1 cellular context compared by ENCODE assay signal in the genomic region with DNA sequence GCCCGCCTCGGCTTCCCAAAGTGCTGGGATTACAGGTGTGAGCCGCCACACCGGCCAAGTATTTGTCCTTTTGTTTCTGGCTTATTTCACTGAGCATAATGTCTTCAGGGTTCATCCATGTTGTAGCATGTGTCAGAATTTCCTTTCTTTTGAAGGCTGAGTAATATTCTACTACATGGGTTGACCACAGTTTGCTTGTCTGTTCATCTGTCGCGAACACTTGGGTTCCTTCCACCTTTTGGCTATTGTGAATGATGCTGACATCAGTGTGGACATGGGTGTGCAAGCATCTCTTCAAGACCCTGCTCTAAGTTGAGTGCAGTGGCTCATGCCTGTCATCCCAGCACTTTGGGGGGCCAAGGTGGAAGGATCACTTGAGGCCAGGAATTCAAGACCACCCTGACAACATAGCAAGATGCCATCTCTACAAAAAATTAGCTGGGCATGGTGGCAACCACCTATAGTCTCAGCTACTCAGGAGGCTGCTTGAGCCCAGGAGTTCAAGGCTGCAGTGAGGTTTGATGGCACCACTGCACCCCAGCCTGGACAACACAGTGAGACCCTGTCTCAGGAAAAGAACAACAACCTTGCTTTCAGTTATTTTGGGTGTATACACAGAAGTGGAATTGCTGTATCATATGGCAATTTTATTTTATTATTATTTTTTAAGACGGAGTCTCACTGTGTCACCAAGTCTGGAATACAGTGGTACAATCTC.
TF ChIP-seq lines count a peak whose summit lies in the region.

No MANE protein-coding gene starts in this region.

TF ChIP-seq in HepG2, 621 proteins besides CTCF, POLR2A, EP300 and RAD21:
- TF ChIP-seq, protein P1, sequence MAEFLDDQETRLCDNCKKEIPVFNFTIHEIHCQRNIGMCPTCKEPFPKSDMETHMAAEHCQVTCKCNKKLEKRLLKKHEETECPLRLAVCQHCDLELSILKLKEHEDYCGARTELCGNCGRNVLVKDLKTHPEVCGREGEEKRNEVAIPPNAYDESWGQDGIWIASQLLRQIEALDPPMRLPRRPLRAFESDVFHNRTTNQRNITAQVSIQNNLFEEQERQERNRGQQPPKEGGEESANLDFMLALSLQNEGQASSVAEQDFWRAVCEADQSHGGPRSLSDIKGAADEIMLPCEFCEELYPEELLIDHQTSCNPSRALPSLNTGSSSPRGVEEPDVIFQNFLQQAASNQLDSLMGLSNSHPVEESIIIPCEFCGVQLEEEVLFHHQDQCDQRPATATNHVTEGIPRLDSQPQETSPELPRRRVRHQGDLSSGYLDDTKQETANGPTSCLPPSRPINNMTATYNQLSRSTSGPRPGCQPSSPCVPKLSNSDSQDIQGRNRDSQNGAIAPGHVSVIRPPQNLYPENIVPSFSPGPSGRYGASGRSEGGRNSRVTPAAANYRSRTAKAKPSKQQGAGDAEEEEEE (CRISPR knock-in tag; IDR thresholded peaks at IDR 0.05; ENCODE audit: borderline replicate concordance), result no peak
- no peak for TF ChIP-seq MTERF4 (CRISPR knock-in tag; IDR thresholded peaks at IDR 0.05)
- TF ChIP-seq ZNF121 (CRISPR knock-in tag; IDR thresholded peaks at IDR 0.05), result peak; percentile 57; the same call in 1 of the 2 replicates
- TF ChIP-seq, protein P2, sequence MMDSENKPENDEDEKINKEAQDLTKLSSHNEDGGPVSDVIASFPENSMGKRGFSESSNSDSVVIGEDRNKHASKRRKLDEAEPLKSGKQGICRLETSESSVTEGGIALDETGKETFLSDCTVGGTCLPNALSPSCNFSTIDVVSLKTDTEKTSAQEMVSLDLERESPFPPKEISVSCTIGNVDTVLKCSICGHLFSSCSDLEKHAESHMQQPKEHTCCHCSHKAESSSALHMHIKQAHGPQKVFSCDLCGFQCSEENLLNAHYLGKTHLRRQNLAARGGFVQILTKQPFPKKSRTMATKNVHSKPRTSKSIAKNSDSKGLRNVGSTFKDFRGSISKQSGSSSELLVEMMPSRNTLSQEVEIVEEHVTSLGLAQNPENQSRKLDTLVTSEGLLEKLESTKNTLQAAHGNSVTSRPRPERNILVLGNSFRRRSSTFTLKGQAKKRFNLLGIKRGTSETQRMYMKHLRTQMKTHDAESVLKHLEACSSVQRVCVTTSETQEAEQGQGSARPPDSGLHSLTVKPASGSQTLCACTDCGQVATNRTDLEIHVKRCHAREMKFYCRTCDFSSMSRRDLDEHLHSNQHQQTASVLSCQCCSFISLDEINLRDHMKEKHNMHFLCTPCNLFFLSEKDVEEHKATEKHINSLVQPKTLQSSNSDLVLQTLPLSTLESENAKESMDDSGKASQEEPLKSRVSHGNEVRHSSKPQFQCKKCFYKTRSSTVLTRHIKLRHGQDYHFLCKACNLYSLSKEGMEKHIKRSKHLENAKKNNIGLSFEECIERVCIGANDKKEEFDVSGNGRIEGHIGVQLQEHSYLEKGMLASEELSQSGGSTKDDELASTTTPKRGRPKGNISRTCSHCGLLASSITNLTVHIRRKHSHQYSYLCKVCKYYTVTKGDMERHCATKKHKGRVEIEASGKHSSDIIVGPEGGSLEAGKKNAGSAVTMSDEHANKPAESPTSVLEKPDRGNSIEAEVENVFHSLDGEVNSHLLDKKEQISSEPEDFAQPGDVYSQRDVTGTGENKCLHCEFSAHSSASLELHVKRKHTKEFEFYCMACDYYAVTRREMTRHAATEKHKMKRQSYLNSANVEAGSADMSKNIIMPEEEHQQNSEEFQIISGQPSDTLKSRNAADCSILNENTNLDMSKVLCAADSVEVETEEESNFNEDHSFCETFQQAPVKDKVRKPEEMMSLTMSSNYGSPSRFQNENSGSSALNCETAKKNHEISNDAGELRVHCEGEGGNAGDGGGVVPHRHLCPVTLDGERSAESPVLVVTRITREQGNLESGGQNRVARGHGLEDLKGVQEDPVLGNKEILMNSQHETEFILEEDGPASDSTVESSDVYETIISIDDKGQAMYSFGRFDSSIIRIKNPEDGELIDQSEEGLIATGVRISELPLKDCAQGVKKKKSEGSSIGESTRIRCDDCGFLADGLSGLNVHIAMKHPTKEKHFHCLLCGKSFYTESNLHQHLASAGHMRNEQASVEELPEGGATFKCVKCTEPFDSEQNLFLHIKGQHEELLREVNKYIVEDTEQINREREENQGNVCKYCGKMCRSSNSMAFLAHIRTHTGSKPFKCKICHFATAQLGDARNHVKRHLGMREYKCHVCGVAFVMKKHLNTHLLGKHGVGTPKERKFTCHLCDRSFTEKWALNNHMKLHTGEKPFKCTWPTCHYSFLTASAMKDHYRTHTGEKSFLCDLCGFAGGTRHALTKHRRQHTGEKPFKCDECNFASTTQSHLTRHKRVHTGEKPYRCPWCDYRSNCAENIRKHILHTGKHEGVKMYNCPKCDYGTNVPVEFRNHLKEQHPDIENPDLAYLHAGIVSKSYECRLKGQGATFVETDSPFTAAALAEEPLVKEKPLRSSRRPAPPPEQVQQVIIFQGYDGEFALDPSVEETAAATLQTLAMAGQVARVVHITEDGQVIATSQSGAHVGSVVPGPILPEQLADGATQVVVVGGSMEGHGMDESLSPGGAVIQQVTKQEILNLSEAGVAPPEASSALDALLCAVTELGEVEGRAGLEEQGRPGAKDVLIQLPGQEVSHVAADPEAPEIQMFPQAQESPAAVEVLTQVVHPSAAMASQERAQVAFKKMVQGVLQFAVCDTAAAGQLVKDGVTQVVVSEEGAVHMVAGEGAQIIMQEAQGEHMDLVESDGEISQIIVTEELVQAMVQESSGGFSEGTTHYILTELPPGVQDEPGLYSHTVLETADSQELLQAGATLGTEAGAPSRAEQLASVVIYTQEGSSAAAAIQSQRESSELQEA (CRISPR knock-in tag; IDR thresholded peaks at IDR 0.05; ENCODE audit: not compliant biosample characterization), result no peak
- no peak for TF ChIP-seq TFDP2 (CRISPR knock-in tag; IDR thresholded peaks at IDR 0.05)
- TF ChIP-seq ATF7 (IDR thresholded peaks at IDR 0.05), result no peak
- TF ChIP-seq ATF7 (CRISPR knock-in tag; IDR thresholded peaks at IDR 0.05), result no peak
- TF ChIP-seq, protein P3, sequence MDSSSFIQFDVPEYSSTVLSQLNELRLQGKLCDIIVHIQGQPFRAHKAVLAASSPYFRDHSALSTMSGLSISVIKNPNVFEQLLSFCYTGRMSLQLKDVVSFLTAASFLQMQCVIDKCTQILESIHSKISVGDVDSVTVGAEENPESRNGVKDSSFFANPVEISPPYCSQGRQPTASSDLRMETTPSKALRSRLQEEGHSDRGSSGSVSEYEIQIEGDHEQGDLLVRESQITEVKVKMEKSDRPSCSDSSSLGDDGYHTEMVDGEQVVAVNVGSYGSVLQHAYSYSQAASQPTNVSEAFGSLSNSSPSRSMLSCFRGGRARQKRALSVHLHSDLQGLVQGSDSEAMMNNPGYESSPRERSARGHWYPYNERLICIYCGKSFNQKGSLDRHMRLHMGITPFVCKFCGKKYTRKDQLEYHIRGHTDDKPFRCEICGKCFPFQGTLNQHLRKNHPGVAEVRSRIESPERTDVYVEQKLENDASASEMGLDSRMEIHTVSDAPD (CRISPR knock-in tag; IDR thresholded peaks at IDR 0.05), result no peak
- TF ChIP-seq, protein P4, sequence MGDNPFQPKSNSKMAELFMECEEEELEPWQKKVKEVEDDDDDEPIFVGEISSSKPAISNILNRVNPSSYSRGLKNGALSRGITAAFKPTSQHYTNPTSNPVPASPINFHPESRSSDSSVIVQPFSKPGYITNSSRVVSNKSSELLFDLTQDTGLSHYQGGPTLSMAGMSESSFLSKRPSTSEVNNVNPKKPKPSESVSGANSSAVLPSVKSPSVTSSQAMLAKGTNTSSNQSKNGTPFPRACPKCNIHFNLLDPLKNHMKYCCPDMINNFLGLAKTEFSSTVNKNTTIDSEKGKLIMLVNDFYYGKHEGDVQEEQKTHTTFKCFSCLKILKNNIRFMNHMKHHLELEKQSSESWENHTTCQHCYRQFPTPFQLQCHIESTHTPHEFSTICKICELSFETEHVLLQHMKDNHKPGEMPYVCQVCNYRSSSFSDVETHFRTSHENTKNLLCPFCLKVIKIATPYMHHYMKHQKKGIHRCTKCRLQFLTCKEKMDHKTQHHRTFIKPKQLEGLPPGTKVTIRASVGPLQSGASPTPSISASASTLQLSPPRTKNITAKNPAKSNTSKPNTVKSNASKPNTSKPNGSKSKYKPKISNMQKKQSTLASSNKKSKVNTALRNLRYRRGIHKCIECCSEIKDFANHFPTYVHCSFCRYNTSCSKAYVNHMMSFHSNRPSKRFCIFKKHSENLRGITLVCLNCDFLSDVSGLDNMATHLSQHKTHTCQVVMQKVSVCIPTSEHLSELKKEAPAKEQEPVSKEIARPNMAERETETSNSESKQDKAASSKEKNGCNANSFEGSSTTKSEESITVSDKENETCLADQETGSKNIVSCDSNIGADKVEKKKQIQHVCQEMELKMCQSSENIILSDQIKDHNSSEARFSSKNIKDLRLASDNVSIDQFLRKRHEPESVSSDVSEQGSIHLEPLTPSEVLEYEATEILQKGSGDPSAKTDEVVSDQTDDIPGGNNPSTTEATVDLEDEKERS (CRISPR knock-in tag; IDR thresholded peaks at IDR 0.05), result no peak
